ENCODE assay signal across 16 cellular contexts in the genomic region with DNA sequence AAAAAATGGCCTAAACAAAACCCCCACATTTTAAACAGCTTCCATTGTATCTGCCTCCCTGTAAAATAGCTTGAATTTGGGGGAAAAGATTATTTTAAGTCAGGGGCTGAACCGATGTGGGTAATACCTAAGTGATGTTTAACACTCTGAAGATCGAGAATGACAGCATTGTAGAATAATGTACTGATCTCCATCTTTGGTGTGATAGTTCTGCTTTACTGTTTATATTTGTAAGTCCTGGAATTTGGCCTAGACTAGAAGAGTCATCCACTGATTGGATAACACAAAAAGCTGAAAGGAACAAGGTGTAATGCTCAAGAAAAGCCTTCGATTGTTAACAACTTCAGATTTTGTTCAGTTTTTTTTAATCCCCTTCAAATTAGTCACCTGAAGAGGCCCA. TPM values are rescaled to one million over a fixed set of nuclear protein-coding genes. Genes with fewer than 3 reads are reported as not detected.
DNase-seq lines count a peak whose midpoint lies in the region; TF ChIP-seq lines count a peak whose summit lies in the region.
"Had no signal": no experiment of that assay in that cellular context is flagged by ENCODE, and none has a peak within 500 bp of the region (broad histone marks: within the 10 kb centered on the region; RNA-seq: fewer than 3 reads in every experiment).

No MANE protein-coding gene starts in this region.

- H3K9ac ChIP-seq in H9 (ENCODE audit: extremely low read depth, insufficient read length, low read length) = no peak overlapping the region
- H3K9ac ChIP-seq: BLaER1 had no signal

- H3K27me3 Mint-ChIP-seq in Caco-2 (ENCODE audit: insufficient read depth, unreplicated experiment) (no peaks in the 10 kb centered on the region), H9 (ENCODE audit: low read depth) (peaks cover 2% of the 10 kb centered on the region; the same call in 1 of the 2 replicates)
- H3K27me3 Mint-ChIP-seq in activated T-cell treated with anti-CD3 and anti-CD28 coated beads, Interleukin-2, amount 50 U/mL, for 24 hours = peaks cover 18% of the 10 kb centered on the region

- no peak overlapping the region for H3K4ac ChIP-seq in H9 (ENCODE audit: low read depth, low read length)

- no TSS peak for BruUV-seq in Caco-2 (replicated peaks; lab: Mats Ljungman, UMichigan)

- no peak overlapping the region for H2BK120ac ChIP-seq in H9 (ENCODE audit: low read depth, low read length, poor library complexity, severe bottlenecking)

- peak overlapping the region; percentile 50 for H3K27ac Mint-ChIP-seq in Caco-2 (ENCODE audit: unreplicated experiment)
- H3K27ac Mint-ChIP-seq in H9 = peak overlapping the region; percentile 3 to 42 (median 17); a peak in 2 of 7 replicates
- no peak overlapping the region for H3K27ac Mint-ChIP-seq in activated T-cell treated with anti-CD3 and anti-CD28 coated beads, Interleukin-2, amount 50 U/mL, for 24 hours
- H3K27ac Mint-ChIP-seq: HFFc6 had no signal

- no peak overlapping the region for H2AK5ac ChIP-seq in H9 (ENCODE audit: insufficient read length, low read length)

- H3K27me3 ChIP-seq in Caco-2 (replicated peaks; ENCODE audit: control insufficient read depth, insufficient read depth, low read length) (no peaks in the 10 kb centered on the region), H9 (ENCODE audit: insufficient read depth, low read length) (no peaks in the 10 kb centered on the region), hepatocyte (no peaks in the 10 kb centered on the region), vagina (no peaks in the 10 kb centered on the region)
- H3K27me3 ChIP-seq: BLaER1 had no signal

- H4K5ac ChIP-seq in H9 (ENCODE audit: insufficient read length, low read depth, low read length) = no peak overlapping the region

- H3K23me2 ChIP-seq in H9 (ENCODE audit: insufficient read length, low read depth, low read length, poor library complexity, severe bottlenecking) = no peaks in the 10 kb centered on the region

- H3K36me3 Mint-ChIP-seq in Caco-2 (ENCODE audit: insufficient read depth, unreplicated experiment) (no peaks in the 10 kb centered on the region), H9 (ENCODE audit: insufficient read depth in 1 of 3, low read depth in 3 of 3) (peaks cover 0 to 4% (median 0%) of the 10 kb centered on the region in 3 experiments; a peak in 1 of 7 replicates)
- H3K36me3 Mint-ChIP-seq in activated T-cell treated with anti-CD3 and anti-CD28 coated beads, Interleukin-2, amount 50 U/mL, for 24 hours (ENCODE audit: low read depth) = no peaks in the 10 kb centered on the region

- intact Hi-C loops in Caco-2 (cut with micrococcal nuclease; ENCODE audit: unreplicated experiment) = loop anchor here (10.0 kb wide), 1 partner anchor 482 kb away; no protein-coding TSS in a partner anchor
- intact Hi-C loops in vagina (cut with DNase I) = no loop called here

- H3K4me3 Mint-ChIP-seq in Caco-2 (ENCODE audit: unreplicated experiment) = no peak overlapping the region
- H3K4me3 Mint-ChIP-seq in H9 = no peak overlapping the region
- no peak overlapping the region for H3K4me3 Mint-ChIP-seq in activated T-cell treated with anti-CD3 and anti-CD28 coated beads, Interleukin-2, amount 50 U/mL, for 24 hours
- H3K4me3 Mint-ChIP-seq: HFFc6 had no signal

- no peaks in the 10 kb centered on the region for H3K36me3 ChIP-seq in Caco-2 (ENCODE audit: control insufficient read depth, insufficient read depth, low read length)
- no peaks in the 10 kb centered on the region for H3K36me3 ChIP-seq in hepatocyte (replicated peaks; ENCODE audit: insufficient read depth, low read depth)
- no peaks in the 10 kb centered on the region for H3K36me3 ChIP-seq in vagina
- H3K36me3 ChIP-seq: BLaER1 had no signal

- TF ChIP-seq CTCF in Caco-2 (IDR thresholded peaks at IDR 0.05; ENCODE audit: insufficient read depth in 1 of 2, low read depth in 1 of 2, low read length in 1 of 2, severe bottlenecking in 1 of 2, unreplicated experiment in 1 of 2) (no peak), H9 (conservative IDR thresholded peaks at IDR 0.05) (no peak), hepatocyte (IDR thresholded peaks at IDR 0.05; ENCODE audit: poor library complexity) (no peak), vagina (IDR thresholded peaks at IDR 0.05) (no peak)

- no peak for TF ChIP-seq POLR2A in vagina (IDR thresholded peaks at IDR 0.05)

- H3K79me2 ChIP-seq in H9 (ENCODE audit: insufficient read depth, low read length) (no peaks in the 10 kb centered on the region), hepatocyte (no peaks in the 10 kb centered on the region)

- H3K4me1 ChIP-seq in Caco-2 = peaks cover 3% of the 10 kb centered on the region; the same call in 1 of the 2 replicates
- H3K4me1 ChIP-seq in H9 (ENCODE audit: insufficient read depth, low read length) = peaks cover 7% of the 10 kb centered on the region; the same call in 1 of the 2 replicates
- H3K4me1 ChIP-seq in hepatocyte (ENCODE audit: insufficient read depth) = no peaks in the 10 kb centered on the region
- H3K4me1 ChIP-seq in vagina = no peaks in the 10 kb centered on the region
- H3K4me1 ChIP-seq: BLaER1 had no signal

- no peak overlapping the region for H3K27ac ChIP-seq in H9 (ENCODE audit: insufficient read length, low read depth, low read length)
- peak overlapping the region; percentile 56 for H3K27ac ChIP-seq in hepatocyte
- no peak overlapping the region for H3K27ac ChIP-seq in vagina
- H3K27ac ChIP-seq: BLaER1, HL-60 had no signal

- H2AFZ ChIP-seq in H9 (ENCODE audit: low read length) (no peak overlapping the region), hepatocyte (no peak overlapping the region)

- H3K9me2 ChIP-seq in hepatocyte (replicated peaks; ENCODE audit: insufficient read depth) = no peaks in the 10 kb centered on the region

- no peak overlapping the region for H2BK15ac ChIP-seq in H9 (ENCODE audit: low read depth, low read length)

- no peak overlapping the region for H3K4me3 ChIP-seq in Caco-2 (ENCODE audit: low read depth, low read length)
- no peak overlapping the region for H3K4me3 ChIP-seq in hepatocyte
- no peak overlapping the region for H3K4me3 ChIP-seq in vagina
- H3K4me3 ChIP-seq: BLaER1 had no signal

- no peak overlapping the region for H3K23ac ChIP-seq in H9 (ENCODE audit: insufficient read length, low read depth, low read length)

- H2BK5ac ChIP-seq in H9 (ENCODE audit: insufficient read length, low read length) = no peak overlapping the region

- H3T11ph ChIP-seq in H9 (ENCODE audit: low read length) = peak overlapping the region; percentile 43

- no peak overlapping the region for H2BK20ac ChIP-seq in H9 (ENCODE audit: low read depth, low read length, poor library complexity, severe bottlenecking)

- H3K56ac ChIP-seq in H9 (ENCODE audit: insufficient read length, low read depth, low read length) = no peak overlapping the region

- WGBS in H9 (ENCODE audit: extremely low coverage, insufficient read length, low lambda C conversion rate) = no CpG with 5 or more reads among the region's 3 CpGs
- 90% methylated on average over 3 of the region's 3 CpGs for WGBS in hepatocyte (ENCODE audit: low lambda C conversion rate, missing lambda C conversion rate)

- H3K18ac ChIP-seq in H9 (ENCODE audit: insufficient read length, low read depth, low read length) = no peak overlapping the region

- H3K79me1 ChIP-seq in H9 (ENCODE audit: insufficient read depth, low read depth, low read length, poor library complexity, severe bottlenecking) = no peaks in the 10 kb centered on the region

- H2BK12ac ChIP-seq in H9 (ENCODE audit: insufficient read length, low read depth, low read length) = no peak overlapping the region

- POLR2A ChIA-PET in Caco-2 (lab: Charles Lee) = no interaction called here

- H3K9me3 Mint-ChIP-seq in Caco-2 (ENCODE audit: unreplicated experiment) = peaks cover 10% of the 10 kb centered on the region
- no peaks in the 10 kb centered on the region for H3K9me3 Mint-ChIP-seq in H9
- no peaks in the 10 kb centered on the region for H3K9me3 Mint-ChIP-seq in activated T-cell treated with anti-CD3 and anti-CD28 coated beads, Interleukin-2, amount 50 U/mL, for 24 hours
- H3K9me3 Mint-ChIP-seq: HFFc6 had no signal

- H3K4me1 Mint-ChIP-seq in Caco-2 (ENCODE audit: low read depth, unreplicated experiment) = no peaks in the 10 kb centered on the region
- H3K4me1 Mint-ChIP-seq in H9 = peaks cover 24 to 26% of the 10 kb centered on the region in 2 experiments
- H3K4me1 Mint-ChIP-seq in activated T-cell treated with anti-CD3 and anti-CD28 coated beads, Interleukin-2, amount 50 U/mL, for 24 hours (ENCODE audit: low read depth) = no peaks in the 10 kb centered on the region

- CTCF ChIA-PET in Caco-2 (lab: Charles Lee) = no interaction called here

- H4K20me1 ChIP-seq in H9 (ENCODE audit: control insufficient read depth, insufficient read depth, insufficient read length) (no peaks in the 10 kb centered on the region), hepatocyte (ENCODE audit: insufficient read depth, poor library complexity, severe bottlenecking) (no peaks in the 10 kb centered on the region)
- H4K20me1 ChIP-seq: BLaER1 had no signal

- no peak for DNase-seq in Caco-2
- no peak for DNase-seq in H9
- DNase-seq in M059J (ENCODE audit: low read depth) = peak; percentile 18
- no peak for DNase-seq in hepatocyte (ENCODE audit: low spot score)
- no peak for DNase-seq in vagina (ENCODE audit: extremely low spot score in 2 of 2)
- no peak for DNase-seq in hippocampal formation (lab: John Stamatoyannopoulos, UW)
- DNase-seq in activated T-cell treated with anti-CD3 and anti-CD28 coated beads, Interleukin-2, amount 50 U/mL, for 24 hours = no peak
- DNase-seq: 8988T, AML-193, DMS153, DMS79 treated with DMSO at 0.1 percent for 48 hours, GF-D8, HCEC 1CT, HFFc6 had no signal

- no peak overlapping the region for H3K14ac ChIP-seq in H9 (ENCODE audit: insufficient read depth, low read length)

- H4K91ac ChIP-seq in H9 (ENCODE audit: insufficient read length, low read depth, low read length) = no peak overlapping the region

- no peak overlapping the region for H3K4me2 ChIP-seq in H9 (ENCODE audit: insufficient read depth, insufficient read length, low read length)
- H3K4me2 ChIP-seq in hepatocyte = no peak overlapping the region
- H3K4me2 ChIP-seq: BLaER1 had no signal

- H3K9me3 ChIP-seq in Caco-2 (no peaks in the 10 kb centered on the region), H9 (ENCODE audit: control insufficient read depth, low read depth, low read length) (no peaks in the 10 kb centered on the region), hepatocyte (ENCODE audit: low read depth) (no peaks in the 10 kb centered on the region), vagina (no peaks in the 10 kb centered on the region)
- H3K9me3 ChIP-seq: BLaER1 had no signal

- no peak overlapping the region for H4K8ac ChIP-seq in H9 (replicated peaks; ENCODE audit: insufficient read length, low read depth, low read length)

RNA-seq across cellular contexts. Expression of a gene that starts 53.8 kb away (rescaled TPM):
- 6.9 and 7.6 TPM in 2 replicates for total RNA-seq in Caco-2 (2022)
- not detected in 2 replicates for total RNA-seq in H9 (2021)
- total RNA-seq in M059J (2014; rRNA removed; shearing (Covaris generic)) = 0.05 and 0.30 TPM in 2 replicates
- total RNA-seq in hepatocyte = 11.6 and 13.0 TPM in 2 replicates
- polyA plus RNA-seq in hepatocyte = 6.7 and 7.8 TPM in 2 replicates
- 8.1 TPM for total RNA-seq in vagina
